ENCODE assay signal across 24 cellular contexts in the genomic region with DNA sequence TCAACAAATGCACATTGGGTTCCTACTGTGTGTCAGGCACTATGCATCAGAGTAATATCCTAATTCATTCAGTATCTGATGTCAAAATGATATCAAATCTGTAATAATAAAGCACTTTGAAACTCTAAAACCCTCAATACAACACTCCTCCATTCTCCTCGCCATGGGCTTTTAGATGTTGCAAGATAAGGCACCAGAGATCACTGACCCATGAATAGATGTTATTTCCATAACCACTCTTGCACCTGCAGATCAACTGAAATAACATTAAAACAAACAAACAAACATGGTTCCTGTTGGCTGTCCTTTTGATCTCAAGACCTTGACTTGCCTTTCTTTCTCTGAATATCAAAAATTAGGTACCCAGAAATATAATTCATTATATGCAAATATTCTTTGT.
DNase-seq lines count a peak whose midpoint lies in the region; FAIRE-seq and TF ChIP-seq lines count a peak whose summit lies in the region.
"Had no signal": no experiment of that assay in that cellular context is flagged by ENCODE, and none has a peak within 500 bp of the region (broad histone marks: within the 10 kb centered on the region; RNA-seq: fewer than 3 reads in every experiment).

No MANE protein-coding gene starts in this region.

- TF ChIP-seq CTCF in smooth muscle cell (IDR thresholded peaks at IDR 0.05; ENCODE audit: borderline replicate concordance, insufficient read depth, poor library complexity, severe bottlenecking), result no peak
- no peak for TF ChIP-seq CTCF in mesothelial cell of epicardium (IDR thresholded peaks at IDR 0.05; ENCODE audit: unreplicated experiment)
- TF ChIP-seq CTCF in esophagus squamous epithelium (IDR thresholded peaks at IDR 0.05), result no peak

- no peak overlapping the region for H2AFZ ChIP-seq in Karpas-422 (ENCODE audit: low read length)
- no peak overlapping the region for H2AFZ ChIP-seq in smooth muscle cell (ENCODE audit: low read depth)

- no peaks in the 10 kb centered on the region for H4K20me1 ChIP-seq in Karpas-422 (ENCODE audit: insufficient read depth, low read depth, low read length)
- H4K20me1 ChIP-seq in smooth muscle cell (ENCODE audit: low read depth), result no peaks in the 10 kb centered on the region

- peak; percentile 30 for FAIRE-seq in islet of Langerhans (lab: Jason Lieb, UNC)
- FAIRE-seq: GM12892 had no signal

- no peak overlapping the region for H3K27ac Mint-ChIP-seq in mesothelial cell of epicardium
- H3K27ac Mint-ChIP-seq: CD4-positive, alpha-beta T cell; IgD-negative memory B cell; T-helper 1 cell treated with Interleukin-12 subunit alpha and Interleukin-12 subunit beta and Interleukin-4 antibody, amounts not matched to agents 30 μg/mL and 1 μg/mL, for 36 hours had no signal

- no peak for TF ChIP-seq POLR2A in esophagus squamous epithelium (IDR thresholded peaks at IDR 0.05)

- peak; percentile 51 for DNase-seq in DMS53 (lab: John Stamatoyannopoulos, UW)
- no peak for DNase-seq in Karpas-422
- DNase-seq in NCI-H2029 treated with DMSO at 0.1 percent for 48 hours (lab: John Stamatoyannopoulos, UW), result peak; percentile 11
- no peak for DNase-seq in smooth muscle cell (lab: John Stamatoyannopoulos, UW; ENCODE audit: unreplicated experiment)
- DNase-seq in mesothelial cell of epicardium (ENCODE audit: low spot score in 2 of 2, unreplicated experiment in 2 of 2), result no peak
- no peak for DNase-seq in esophagus squamous epithelium (lab: John Stamatoyannopoulos, UW)
- DNase-seq: BE2C; CD4-positive, alpha-beta T cell; COR-L47; DMS 273 treated with DMSO at 0.1 percent for 48 hours; GOT3; HCEC 1CT; MV-4-11; NCI-H1436; NCI-H2081 treated with DMSO at 0.1 percent for 48 hours; NCI-H446 treated with DMSO at 0.1 percent for 48 hours; NCI-H774; NK-92 treated with Interleukin-12 subunit alpha and Interleukin-12 subunit beta, amount 100 ng/mL, for 24 hours; Peyer's patch had no signal

- H3K36me3 ChIP-seq in Karpas-422 (ENCODE audit: insufficient read depth, low read length) (peaks cover 14% of the 10 kb centered on the region; the same call in 1 of the 2 replicates), smooth muscle cell (ENCODE audit: low read depth) (no peaks in the 10 kb centered on the region), esophagus squamous epithelium (peaks cover 0 to 5% (median 0%) of the 10 kb centered on the region in 3 donors)
- H3K36me3 ChIP-seq: BE2C, Peyer's patch, SJSA1 had no signal

- H3K79me2 ChIP-seq in Karpas-422 (ENCODE audit: low read length), result peaks cover 10% of the 10 kb centered on the region
- H3K79me2 ChIP-seq in smooth muscle cell (ENCODE audit: low read depth), result no peaks in the 10 kb centered on the region

- H3K27ac ChIP-seq in Karpas-422 (ENCODE audit: low read length) (peak overlapping the region; percentile 0; the same call in 1 of the 2 replicates), smooth muscle cell (ENCODE audit: low read depth) (no peak overlapping the region), esophagus squamous epithelium (no peak overlapping the region)
- H3K27ac ChIP-seq: Peyer's patch, SJSA1 had no signal

- no peaks in the 10 kb centered on the region for H3K9me3 ChIP-seq in Karpas-422 (ENCODE audit: low read length)
- no peaks in the 10 kb centered on the region for H3K9me3 ChIP-seq in smooth muscle cell (replicated peaks; ENCODE audit: low read depth)
- no peaks in the 10 kb centered on the region for H3K9me3 ChIP-seq in esophagus squamous epithelium
- H3K9me3 ChIP-seq: BE2C, Peyer's patch, SJSA1 had no signal

- H3K4me3 ChIP-seq in Karpas-422 (ENCODE audit: low read length), result no peak overlapping the region
- H3K4me3 ChIP-seq in smooth muscle cell, result no peak overlapping the region
- no peak overlapping the region for H3K4me3 ChIP-seq in esophagus squamous epithelium
- H3K4me3 ChIP-seq: Peyer's patch, SJSA1 had no signal

- 92% methylated on average over 1 of the region's 1 CpG for WGBS in smooth muscle cell (ENCODE audit: low lambda C conversion rate)
- 96 to 97% methylated on average over 1 of the region's 1 CpG for WGBS in esophagus squamous epithelium, 2 donors

- no peaks in the 10 kb centered on the region for H3F3A ChIP-seq in smooth muscle cell (ENCODE audit: low read depth)

- intact Hi-C loops in esophagus squamous epithelium (cut with DNase I), result no loop called here

- H3K4me1 ChIP-seq in Karpas-422 (ENCODE audit: low read length), result peaks cover 22% of the 10 kb centered on the region
- peaks cover 14% of the 10 kb centered on the region for H3K4me1 ChIP-seq in smooth muscle cell (ENCODE audit: low read depth)
- no peaks in the 10 kb centered on the region for H3K4me1 ChIP-seq in esophagus squamous epithelium

- H3K4me2 ChIP-seq in Karpas-422 (ENCODE audit: low read depth, low read length, poor library complexity, severe bottlenecking) (no peak overlapping the region), smooth muscle cell (no peak overlapping the region)

- peaks cover 5% of the 10 kb centered on the region; the same call in 1 of the 2 replicates for H3K9me2 ChIP-seq in Karpas-422 (replicated peaks; ENCODE audit: insufficient read depth, low read length)

- H3K27me3 ChIP-seq in Karpas-422 (ENCODE audit: low read length), result no peaks in the 10 kb centered on the region
- no peaks in the 10 kb centered on the region for H3K27me3 ChIP-seq in smooth muscle cell (ENCODE audit: low read depth)
- H3K27me3 ChIP-seq in esophagus squamous epithelium, result no peaks in the 10 kb centered on the region
- H3K27me3 ChIP-seq: BE2C, Peyer's patch, SJSA1 had no signal

- no peaks in the 10 kb centered on the region for H3K9me3 Mint-ChIP-seq in mesothelial cell of epicardium
- H3K9me3 Mint-ChIP-seq: CD4-positive, alpha-beta T cell; IgD-negative memory B cell; T-helper 1 cell treated with Interleukin-12 subunit alpha and Interleukin-12 subunit beta and Interleukin-4 antibody, amounts not matched to agents 30 μg/mL and 1 μg/mL, for 36 hours had no signal

- H3K27me3 Mint-ChIP-seq in mesothelial cell of epicardium (ENCODE audit: low read depth), result no peaks in the 10 kb centered on the region
- H3K27me3 Mint-ChIP-seq: CD4-positive, alpha-beta T cell; IgD-negative memory B cell had no signal

- H3K36me3 Mint-ChIP-seq in mesothelial cell of epicardium, result peaks cover 5% of the 10 kb centered on the region

- H3K4me3 Mint-ChIP-seq in mesothelial cell of epicardium, result no peak overlapping the region
- H3K4me3 Mint-ChIP-seq: CD4-positive, alpha-beta T cell; IgD-negative memory B cell; T-helper 1 cell treated with Interleukin-12 subunit alpha and Interleukin-12 subunit beta and Interleukin-4 antibody, amounts not matched to agents 30 μg/mL and 1 μg/mL, for 36 hours had no signal

- H3K4me1 Mint-ChIP-seq in mesothelial cell of epicardium, result peaks cover 50% of the 10 kb centered on the region

- no peak overlapping the region for H3K9ac ChIP-seq in Karpas-422 (ENCODE audit: low read length)
- H3K9ac ChIP-seq in smooth muscle cell (ENCODE audit: low read depth), result no peak overlapping the region

Comparison
In these comparisons a context has a peak if more than half of its experiments do, and no peak if none do; other contexts are left out.
1. DNase-seq: peak in DMS53 (single experiment) and NCI-H2029 treated with DMSO at 0.1 percent for 48 hours (single experiment); none in Karpas-422 (single experiment), smooth muscle cell (single experiment), mesothelial cell of epicardium (0 of 2) and esophagus squamous epithelium (single experiment).